ENCODE assay signal across 12 cellular contexts in the genomic region with DNA sequence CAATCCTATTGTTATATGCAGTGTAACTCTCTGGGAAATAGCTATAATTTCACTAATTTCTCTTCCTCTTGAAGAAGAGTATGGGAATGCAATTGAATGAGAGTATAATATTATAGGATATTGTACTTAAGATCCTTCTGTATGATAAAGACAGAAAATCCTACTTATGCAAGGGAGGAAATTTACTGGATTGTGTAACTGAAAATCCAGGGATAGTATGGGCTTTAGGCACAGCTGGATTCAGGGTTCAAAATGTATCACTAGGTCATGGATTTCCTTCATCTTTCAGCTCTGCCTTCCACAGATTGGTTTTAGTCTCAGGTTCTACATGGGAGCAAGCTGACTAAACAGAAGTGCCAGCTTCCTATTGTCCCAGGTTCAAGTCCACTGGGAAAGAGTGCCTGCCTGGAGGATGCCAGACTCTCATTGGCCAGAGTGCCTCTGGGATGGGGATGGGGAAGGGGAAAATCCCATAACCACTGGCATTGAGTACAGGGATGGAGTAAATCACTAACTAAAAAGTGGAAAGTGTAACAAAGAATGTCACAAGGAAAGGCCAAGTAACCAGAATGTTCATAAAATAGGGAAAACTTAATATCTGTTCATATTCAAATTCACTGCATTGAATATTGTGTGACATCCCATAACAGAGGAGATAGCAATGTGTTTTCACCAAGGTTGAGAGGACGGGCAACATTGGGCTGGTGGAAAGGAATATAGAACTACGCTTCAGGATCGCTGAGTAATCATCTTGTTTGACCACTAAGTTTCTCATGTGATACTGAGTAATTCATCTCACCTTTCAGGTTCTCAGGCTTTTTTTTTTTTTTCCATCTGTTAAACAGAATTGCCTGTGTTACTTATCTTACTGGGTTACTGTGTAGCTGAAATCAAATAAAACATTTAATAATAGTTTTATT.
A peak's percentile ranks its signal among the peaks of the same experiment; 100 is the strongest.
DNase-seq lines count a peak whose midpoint lies in the region; ATAC-seq and TF ChIP-seq lines count a peak whose summit lies in the region.
"Had no signal": no experiment of that assay in that cellular context is flagged by ENCODE, and none has a peak within 500 bp of the region (broad histone marks: within the 10 kb centered on the region; RNA-seq: fewer than 3 reads in every experiment).

No MANE protein-coding gene starts in this region.

- H2AFZ ChIP-seq in IMR-90 (replicated peaks; ENCODE audit: low read length, poor library complexity) (no peak overlapping the region), smooth muscle cell (ENCODE audit: low read depth) (no peak overlapping the region)

- no peak overlapping the region; the same call in 1 of the 2 replicates for H4K5ac ChIP-seq in IMR-90 (ENCODE audit: low read depth, low read length)

- no peak overlapping the region for H4K91ac ChIP-seq in IMR-90 (ENCODE audit: insufficient read depth, low read depth, low read length)

- H3K9ac ChIP-seq in IMR-90 (ENCODE audit: low read depth, low read length) (no peak overlapping the region), smooth muscle cell (ENCODE audit: low read depth) (peak overlapping the region; percentile 24)

- H3K56ac ChIP-seq in IMR-90 (ENCODE audit: extremely low read depth, insufficient read depth, low read length): no peak overlapping the region

- no peaks in the 10 kb centered on the region for H3K9me3 ChIP-seq in IMR-90 (ENCODE audit: control insufficient read depth, insufficient read depth, low read length)
- no peaks in the 10 kb centered on the region for H3K9me3 ChIP-seq in smooth muscle cell (replicated peaks; ENCODE audit: low read depth)
- H3K9me3 ChIP-seq: prostate gland had no signal

- dilution Hi-C loops in IMR-90 (cut with HindIII; ENCODE audit: low sequenced_read_pairs, unreplicated experiment): no loop called here

- no peak overlapping the region for H2BK20ac ChIP-seq in IMR-90 (ENCODE audit: low read depth, low read length)

- POLR2A ChIA-PET in IMR-90 (lab: Charles Lee; ENCODE audit: unreplicated experiment): no interaction called here

- no peaks in the 10 kb centered on the region for H3K36me3 ChIP-seq in IMR-90 (ENCODE audit: control insufficient read depth, insufficient read depth, low read length)
- H3K36me3 ChIP-seq in smooth muscle cell (ENCODE audit: low read depth): no peaks in the 10 kb centered on the region
- H3K36me3 ChIP-seq: prostate gland had no signal

- H4K20me1 ChIP-seq in IMR-90 (ENCODE audit: insufficient read depth, low read length) (no peaks in the 10 kb centered on the region), smooth muscle cell (ENCODE audit: low read depth) (no peaks in the 10 kb centered on the region)

- no peak overlapping the region for H2AK9ac ChIP-seq in IMR-90 (replicated peaks; ENCODE audit: low read depth, low read length, poor library complexity)

- BruUV-seq in IMR-90 (replicated peaks; lab: Mats Ljungman, UMichigan): no TSS peak

- no peaks in the 10 kb centered on the region for H3K79me2 ChIP-seq in smooth muscle cell (ENCODE audit: low read depth)

- no peak overlapping the region for H2AK5ac ChIP-seq in IMR-90 (ENCODE audit: low read depth, low read length)

- H2BK5ac ChIP-seq in IMR-90 (ENCODE audit: low read depth, low read length, poor library complexity, severe bottlenecking): no peak overlapping the region

- H3K4me1 ChIP-seq in IMR-90 (ENCODE audit: control insufficient read depth, insufficient read depth, low read length) (0 out of 2 replicates have a peak, but pooled peaks cover 2% of the 10 kb centered on the region), smooth muscle cell (ENCODE audit: low read depth) (no peaks in the 10 kb centered on the region)
- H3K4me1 ChIP-seq: prostate gland had no signal

- no peaks in the 10 kb centered on the region for H3K27me3 Mint-ChIP-seq in mesothelial cell of epicardium (ENCODE audit: low read depth)

- CTCF ChIA-PET in IMR-90 (lab: Yijun Ruan, JAX): interaction anchor here (0.7 to 1.4 kb wide), 2 partner anchors 17 to 230 kb away, joined by 4 to 7 read pairs; no protein-coding TSS in a partner anchor

- no peak overlapping the region for H3K23ac ChIP-seq in IMR-90 (ENCODE audit: low read depth, low read length)

- H3K27ac Mint-ChIP-seq in mesothelial cell of epicardium: no peak overlapping the region

- no peaks in the 10 kb centered on the region for H3F3A ChIP-seq in smooth muscle cell (ENCODE audit: low read depth)

- H3K4me3 Mint-ChIP-seq in mesothelial cell of epicardium: no peak overlapping the region

- H3K18ac ChIP-seq in IMR-90 (ENCODE audit: low read depth, low read length): no peak overlapping the region

- ATAC-seq in GM18870 (IDR thresholded peaks at IDR 0.05; ENCODE audit: unreplicated experiment) (peak; percentile 51), IMR-90 (ENCODE audit: low read depth) (no peak), esophagus mucosa (peak; percentile 69), GM18517 (IDR thresholded peaks at IDR 0.05; ENCODE audit: unreplicated experiment) (no peak)

- TF ChIP-seq POLR2A in IMR-90 (IDR thresholded peaks at IDR 0.05; ENCODE audit: low read depth, low read length): no peak

- no peaks in the 10 kb centered on the region for H3K27me3 ChIP-seq in IMR-90 (ENCODE audit: control insufficient read depth, insufficient read depth, low read length)
- H3K27me3 ChIP-seq in smooth muscle cell (ENCODE audit: low read depth): no peaks in the 10 kb centered on the region

- H3K36me3 Mint-ChIP-seq in mesothelial cell of epicardium: no peaks in the 10 kb centered on the region

- no peak overlapping the region for H2BK15ac ChIP-seq in IMR-90 (ENCODE audit: low read depth, low read length)

- H2BK120ac ChIP-seq in IMR-90 (ENCODE audit: low read depth, low read length): no peak overlapping the region; the same call in 1 of the 2 replicates

- H3K4me1 Mint-ChIP-seq in mesothelial cell of epicardium: peaks cover 13% of the 10 kb centered on the region

- H3K4me2 ChIP-seq in IMR-90 (ENCODE audit: low read depth, low read length) (peak overlapping the region; percentile 76; the same call in 1 of the 2 replicates), smooth muscle cell (no peak overlapping the region)

- no peak overlapping the region for H4K8ac ChIP-seq in IMR-90 (ENCODE audit: low read depth in 2 of 2, low read length in 2 of 2)

- no peaks in the 10 kb centered on the region for H3K79me1 ChIP-seq in IMR-90 (ENCODE audit: low read depth in 1 of 2, low read length in 2 of 2)

- TF ChIP-seq CTCF in IMR-90 (conservative IDR thresholded peaks at IDR 0.05; ENCODE audit: low read depth, low read length) (no peak), smooth muscle cell (IDR thresholded peaks at IDR 0.05; ENCODE audit: borderline replicate concordance, insufficient read depth, poor library complexity, severe bottlenecking) (no peak), mesothelial cell of epicardium (IDR thresholded peaks at IDR 0.05; ENCODE audit: unreplicated experiment) (no peak)

- DNase-seq in IMR-90 (no peak), smooth muscle cell (lab: John Stamatoyannopoulos, UW; ENCODE audit: unreplicated experiment) (no peak), NCI-H1694 (lab: John Stamatoyannopoulos, UW) (no peak), iPS-NIHi11 (ENCODE audit: low spot score) (no peak), mesothelial cell of epicardium (ENCODE audit: low spot score in 2 of 2, unreplicated experiment in 2 of 2) (no peak)
- DNase-seq: activated CD4-positive, alpha-beta T cell treated with anti-CD3 and anti-CD28 coated beads, Interleukin-2, amount 50 U/mL, for 1 hour; head of caudate nucleus; KG1 had no signal

- H3K4me3 ChIP-seq in IMR-90 (ENCODE audit: insufficient read depth, low read depth, low read length) (no peak overlapping the region), smooth muscle cell (no peak overlapping the region)
- H3K4me3 ChIP-seq: prostate gland had no signal

- in situ Hi-C loops in IMR-90 (cut with MboI; ENCODE audit: low sequenced_read_pairs): no loop called here

- no CpG with 5 or more reads among the region's 3 CpGs for WGBS in IMR-90 (ENCODE audit: extremely low coverage in 2 of 2, insufficient read length in 1 of 2), 2 experiments
- WGBS in smooth muscle cell (ENCODE audit: low lambda C conversion rate): 71% methylated on average over 3 of the region's 3 CpGs

- no peak overlapping the region for H3K14ac ChIP-seq in IMR-90 (replicated peaks; ENCODE audit: low read depth, low read length)

- no peak overlapping the region for H3K4ac ChIP-seq in IMR-90 (ENCODE audit: low read depth, low read length)

- TF ChIP-seq RAD21 in IMR-90 (IDR thresholded peaks at IDR 0.05; ENCODE audit: low read length): no peak

- 0 out of 2 replicates have a peak, but pooled peaks cover 4% of the 10 kb centered on the region for H3K9me1 ChIP-seq in IMR-90 (ENCODE audit: insufficient read depth, low read length)

- H3K27ac ChIP-seq in IMR-90 (ENCODE audit: insufficient read depth, low read length) (no peak overlapping the region), smooth muscle cell (ENCODE audit: low read depth) (peak overlapping the region; percentile 49)
- H3K27ac ChIP-seq: prostate gland had no signal

- no peaks in the 10 kb centered on the region for H3K9me3 Mint-ChIP-seq in mesothelial cell of epicardium

- intact Hi-C loops in IMR-90 (cut with micrococcal nuclease): no loop called here

TF ChIP-seq in IMR-90, 13 proteins besides CTCF, POLR2A, EP300 and RAD21:
- TF ChIP-seq MAZ (IDR thresholded peaks at IDR 0.05; ENCODE audit: borderline replicate concordance, low read depth, low read length): no peak
- TF ChIP-seq MAFK (IDR thresholded peaks at IDR 0.05; ENCODE audit: low read depth, low read length): peak; percentile 31; the same call in 1 of the 2 replicates

Comparison
In these comparisons a context has a peak if more than half of its experiments do, and no peak if none do; other contexts are left out.
1. ATAC-seq: peak in GM18870 (single experiment) and esophagus mucosa (single experiment); none in IMR-90 (single experiment) and GM18517 (single experiment).